In genomic region chr7:1662767-1663166, GRCh38 we compare ENCODE assay signal across 19 cellular contexts. TPM values are rescaled to one million over a fixed set of nuclear protein-coding genes. Genes with fewer than 3 reads are reported as not detected.
DNase-seq lines count a peak whose midpoint lies in the region; ATAC-seq, FAIRE-seq and TF ChIP-seq lines count a peak whose summit lies in the region.
"Had no signal": no experiment of that assay in that cellular context is flagged by ENCODE, and none has a peak within 500 bp of the region (broad histone marks: within the 10 kb centered on the region; RNA-seq: fewer than 3 reads in every experiment).

No MANE protein-coding gene starts in this region.

- DNase-seq in activated CD8-positive, alpha-beta memory T cell treated with anti-CD3 and anti-CD28 coated beads, Interleukin-2, amount 50 U/mL, for 4 hours: peak; percentile 1
- DNase-seq in activated CD8-positive, alpha-beta memory T cell treated with anti-CD3 and anti-CD28 coated beads for 24 hours: no peak
- DNase-seq in kidney (peak; percentile 25), sigmoid colon (peak; percentile 38), NOMO-1 (lab: John Stamatoyannopoulos, UW; ENCODE audit: unreplicated experiment in 2 of 2) (no peak), NCI-H2196 (lab: John Stamatoyannopoulos, UW; ENCODE audit: unreplicated experiment) (no peak)
- DNase-seq: activated CD8-positive, alpha-beta T cell treated with anti-CD3 and anti-CD28 coated beads, Interleukin-2, amount 10 ng/mL, durations not matched to agents 7 days and 5 days; amniotic stem cell; NCI-H345; stimulated activated naive B cell treated with anti-CD40 and anti-IgM and Interleukin-4, amounts not matched to agents 10 μg/mL and 1 μg/mL and 100 μg/mL, for 72 hours; transverse colon had no signal

- no peak for TF ChIP-seq CTCF in kidney (IDR thresholded peaks at IDR 0.05; ENCODE audit: borderline replicate concordance, extremely low read depth, insufficient read depth)
- no peak for TF ChIP-seq CTCF in sigmoid colon (IDR thresholded peaks at IDR 0.05)

- H3K9ac ChIP-seq in kidney (ENCODE audit: low read length in 2 of 2): no peak overlapping the region

- no peak for FAIRE-seq in kidney (lab: Jason Lieb, UNC)
- FAIRE-seq: A204.1, endometrium had no signal

- no peaks in the 10 kb centered on the region for H3K36me3 ChIP-seq in kidney (ENCODE audit: control insufficient read depth in 1 of 2, insufficient read depth in 2 of 2, low read length in 2 of 2)
- H3K36me3 ChIP-seq in sigmoid colon: no peaks in the 10 kb centered on the region
- H3K36me3 ChIP-seq: HAP-1, transverse colon had no signal

- intact Hi-C loops in kidney (cut with DNase I): no loop called here
- intact Hi-C loops in sigmoid colon (cut with DNase I): no loop called here

- peaks cover 41 to 60% (median 57%) of the 10 kb centered on the region in 3 donors for H3K27me3 ChIP-seq in sigmoid colon

- peaks cover 0 to 10% of the 10 kb centered on the region in 2 donors for H3K4me1 ChIP-seq in kidney (ENCODE audit: control insufficient read depth in 1 of 2, insufficient read depth in 1 of 2, low read depth in 1 of 2, low read length in 2 of 2)
- H3K4me1 ChIP-seq in sigmoid colon: peaks cover 0 to 37% (median 37%) of the 10 kb centered on the region in 4 donors
- H3K4me1 ChIP-seq: HAP-1 had no signal

- TF ChIP-seq POLR2A in sigmoid colon (IDR thresholded peaks at IDR 0.05): no peak

- TF ChIP-seq EP300 in Ishikawa (IDR thresholded peaks at IDR 0.05; ENCODE audit: borderline replicate concordance) (no peak), sigmoid colon (IDR thresholded peaks at IDR 0.05) (no peak)

- H3K4me3 ChIP-seq in kidney (ENCODE audit: low read length in 2 of 2) (no peak overlapping the region), sigmoid colon (no peak overlapping the region)
- H3K4me3 ChIP-seq: HAP-1, transverse colon had no signal

- no peak for ATAC-seq in HG03175 (IDR thresholded peaks at IDR 0.05; ENCODE audit: unreplicated experiment)
- ATAC-seq: activated CD8-positive, alpha-beta T cell treated with anti-CD3 and anti-CD28 coated beads, Interleukin-2, amount 10 ng/mL, durations not matched to agents 7 days and 5 days; activated T-helper 17 cell treated with anti-CD3 and anti-CD28 coated beads, Interleukin-2, amount 50 U/mL, for 72 hours; stimulated activated naive B cell treated with anti-CD40 and anti-IgM and Interleukin-4, amounts not matched to agents 10 μg/mL and 1 μg/mL and 100 μg/mL, for 72 hours had no signal

- TF ChIP-seq RAD21 in Ishikawa (IDR thresholded peaks at IDR 0.05; ENCODE audit: low read depth): no peak

- H3K9me3 ChIP-seq in kidney (ENCODE audit: control insufficient read depth in 1 of 2, low read length in 2 of 2) (no peaks in the 10 kb centered on the region), sigmoid colon (no peaks in the 10 kb centered on the region)
- H3K9me3 ChIP-seq: HAP-1, transverse colon had no signal

- H3K27ac ChIP-seq in kidney (ENCODE audit: low read depth in 2 of 2, low read length in 2 of 2): no peak overlapping the region
- H3K27ac ChIP-seq in sigmoid colon: no peak overlapping the region
- H3K27ac ChIP-seq: transverse colon had no signal

- WGBS in sigmoid colon, 2 donors: 70% methylated on average over 13 of the region's 13 CpGs

TF ChIP-seq in Ishikawa, 13 proteins besides CTCF, POLR2A, EP300 and RAD21:
- no peak for TF ChIP-seq TCF12 (IDR thresholded peaks at IDR 0.05; ENCODE audit: low read depth)
- no peak for TF ChIP-seq TEAD4 (IDR thresholded peaks at IDR 0.05)
- TF ChIP-seq TAF1 (IDR thresholded peaks at IDR 0.05; ENCODE audit: low read depth): no peak
- no peak for TF ChIP-seq ZBTB7A (IDR thresholded peaks at IDR 0.05; ENCODE audit: low read depth)
- no peak for TF ChIP-seq CREB1 (IDR thresholded peaks at IDR 0.05; ENCODE audit: low read depth)
- no peak for TF ChIP-seq MAX (IDR thresholded peaks at IDR 0.05)
- TF ChIP-seq REST (IDR thresholded peaks at IDR 0.05; ENCODE audit: low read depth): peak; percentile 72

RNA-seq across cellular contexts. Expression of gene ELFN1, which starts 7.3 kb away (rescaled TPM):
- total RNA-seq in kidney (3.8 TPM), sigmoid colon (under 1 TPM; 0.33 to 0.55 (median 0.45) TPM)
- polyA plus RNA-seq in kidney (ENCODE audit: insufficient read depth, low read depth, low replicate concordance) (3.5 TPM), sigmoid colon (under 1 TPM in 1 of 3 donors, not detected in 2; 0.83 TPM)
- total RNA-seq: activated CD8-positive, alpha-beta T cell treated with anti-CD3 and anti-CD28 coated beads, Interleukin-2, amount 10 ng/mL, durations not matched to agents 7 days and 5 days; M059J; T-helper 17 cell had no signal

Comparison
In these comparisons a context has a peak if more than half of its experiments do, and no peak if none do; other contexts are left out.
1. DNase-seq: peak in activated CD8-positive, alpha-beta memory T cell treated with anti-CD3 and anti-CD28 coated beads, Interleukin-2, amount 50 U/mL, for 4 hours (single experiment), kidney (single experiment) and sigmoid colon (single experiment); none in activated CD8-positive, alpha-beta memory T cell treated with anti-CD3 and anti-CD28 coated beads for 24 hours (single experiment), NOMO-1 (0 of 2) and NCI-H2196 (single experiment).